7 cellular contexts compared by ENCODE assay signal in genomic region chr18:35415511-35416427, GRCh38. TPM values are rescaled to one million over a fixed set of nuclear protein-coding genes. Genes with fewer than 3 reads are reported as not detected.
DNase-seq lines count a peak whose midpoint lies in the region; ATAC-seq, FAIRE-seq and TF ChIP-seq lines count a peak whose summit lies in the region.

No MANE protein-coding gene starts in this region.

- POLR2A ChIA-PET in SK-N-SH (lab: Yijun Ruan, JAX) = no interaction called here

- H3K9me3 ChIP-seq in T-helper 17 cell (ENCODE audit: control insufficient read depth, low read length, poor library complexity, severe bottlenecking) (no peaks in the 10 kb centered on the region), mononuclear cell (ENCODE audit: low read depth, low read length) (no peaks in the 10 kb centered on the region), SK-N-SH (no peaks in the 10 kb centered on the region)

- peaks cover 15% of the 10 kb centered on the region for H3K4me1 Mint-ChIP-seq in T-helper 17 cell

- peaks cover 28% of the 10 kb centered on the region for H3K4me1 ChIP-seq in mononuclear cell (ENCODE audit: insufficient read depth, low read length)
- H3K4me1 ChIP-seq in SK-N-SH (ENCODE audit: control insufficient read depth in 1 of 2, insufficient read depth in 2 of 2, low read depth in 1 of 2, low read length in 1 of 2) = no peaks in the 10 kb centered on the region

- no peak overlapping the region for H3K4me2 ChIP-seq in SK-N-SH

- no peaks in the 10 kb centered on the region for H4K20me1 ChIP-seq in SK-N-SH (ENCODE audit: insufficient read depth)

- H3K79me2 ChIP-seq in SK-N-SH (ENCODE audit: insufficient read depth) = no peaks in the 10 kb centered on the region

- peak overlapping the region; percentile 43 for H3K4me3 Mint-ChIP-seq in T-helper 17 cell

- no peak for FAIRE-seq in frontal cortex (lab: Jason Lieb, UNC)

- H3K36me3 Mint-ChIP-seq in T-helper 17 cell (ENCODE audit: low read depth) = peaks cover 2% of the 10 kb centered on the region

- no peaks in the 10 kb centered on the region for H3K27me3 ChIP-seq in mononuclear cell (ENCODE audit: insufficient read depth, low read length)
- H3K27me3 ChIP-seq in SK-N-SH (ENCODE audit: insufficient read depth) = no peaks in the 10 kb centered on the region

- TF ChIP-seq EP300 in SK-N-SH (IDR thresholded peaks at IDR 0.05; ENCODE audit: borderline replicate concordance in 1 of 2, low read depth in 1 of 2, low read length in 1 of 2) = no peak

- peak overlapping the region; percentile 9 for H3K4me3 ChIP-seq in mononuclear cell (ENCODE audit: low read length)
- H3K4me3 ChIP-seq in SK-N-SH (ENCODE audit: low read depth in 2 of 2, low read length in 1 of 2) = no peak overlapping the region

- TF ChIP-seq CTCF in SK-N-SH (IDR thresholded peaks at IDR 0.05) = no peak

- H2AFZ ChIP-seq in SK-N-SH (ENCODE audit: low read depth) = no peak overlapping the region

- H3K27ac Mint-ChIP-seq in T-helper 17 cell = peak overlapping the region; percentile 30

- CTCF ChIA-PET in SK-N-SH (lab: Yijun Ruan, JAX) = interaction anchor here (1.0 kb wide), 1 partner anchor 10 kb away, joined by 3 read pairs; no protein-coding TSS in a partner anchor

- no peak overlapping the region for H3K9ac ChIP-seq in SK-N-SH

- peak; percentile 45 for ATAC-seq in GM18502 (IDR thresholded peaks at IDR 0.05; ENCODE audit: poor library complexity, unreplicated experiment)
- ATAC-seq in HG02884 (IDR thresholded peaks at IDR 0.05; ENCODE audit: unreplicated experiment) = peak; percentile 52
- no peak for ATAC-seq in T-helper 17 cell

- no peaks in the 10 kb centered on the region for H3F3A ChIP-seq in SK-N-SH (replicated peaks; ENCODE audit: insufficient read depth)

- H3K27me3 Mint-ChIP-seq in T-helper 17 cell = peaks cover 2% of the 10 kb centered on the region

- DNase-seq in T-helper 17 cell (no peak), frontal cortex (ENCODE audit: low spot score in 2 of 2) (no peak), SK-N-SH (no peak)
- no peak for DNase-seq in stimulated activated CD4-positive, alpha-beta T cell treated with anti-CD3 and anti-CD28 coated beads, Interleukin-4, amount 100 ng/mL, for 1 hour

- H3K27ac ChIP-seq in SK-N-SH (ENCODE audit: low read depth in 2 of 2, low read length in 1 of 2) = no peak overlapping the region

- 56% methylated on average over 8 of the region's 8 CpGs for WGBS in SK-N-SH (ENCODE audit: low lambda C conversion rate)

- no peak for TF ChIP-seq RAD21 in SK-N-SH (IDR thresholded peaks at IDR 0.05; ENCODE audit: low read length)

- no peaks in the 10 kb centered on the region for H3K9me2 ChIP-seq in SK-N-SH

- no peaks in the 10 kb centered on the region for H3K36me3 ChIP-seq in SK-N-SH (replicated peaks in 1 of 2; ENCODE audit: control insufficient read depth in 1 of 2, insufficient read depth in 2 of 2, low read length in 1 of 2)

TF ChIP-seq in SK-N-SH, 30 proteins besides CTCF, POLR2A, EP300 and RAD21:
- TF ChIP-seq RXRA (IDR thresholded peaks at IDR 0.05; ENCODE audit: borderline replicate concordance, low read depth) (no peak), RCOR1 (IDR thresholded peaks at IDR 0.05; ENCODE audit: low read length) (no peak), EZH2phosphoT487 (IDR thresholded peaks at IDR 0.05; ENCODE audit: borderline replicate concordance, low read depth) (no peak), GATA2 (CRISPR knock-in tag; IDR thresholded peaks at IDR 0.05) (no peak), MEF2A (IDR thresholded peaks at IDR 0.05; ENCODE audit: borderline replicate concordance, low read depth) (no peak), USF2 (IDR thresholded peaks at IDR 0.05; ENCODE audit: borderline replicate concordance, low read depth, low read length) (no peak), IRF3 (IDR thresholded peaks at IDR 0.05; ENCODE audit: low read depth, low read length) (no peak), USF1 (IDR thresholded peaks at IDR 0.05; ENCODE audit: borderline replicate concordance, low read depth) (no peak), GABPA (IDR thresholded peaks at IDR 0.05; ENCODE audit: low read depth) (no peak), MAX (IDR thresholded peaks at IDR 0.05; ENCODE audit: low read depth) (no peak), NFIC (IDR thresholded peaks at IDR 0.05; ENCODE audit: borderline replicate concordance) (no peak), SIN3A (IDR thresholded peaks at IDR 0.05; ENCODE audit: borderline replicate concordance, low read depth, low read length) (no peak), YY1 (IDR thresholded peaks at IDR 0.05; ENCODE audit: low read depth) (no peak), FOSL2 (IDR thresholded peaks at IDR 0.05; ENCODE audit: borderline replicate concordance, low read depth) (no peak), FOXJ3 (CRISPR knock-in tag; IDR thresholded peaks at IDR 0.05) (no peak), POLR2AphosphoS5 (IDR thresholded peaks at IDR 0.05; ENCODE audit: low read depth, low read length) (no peak), SMC3 (IDR thresholded peaks at IDR 0.05; ENCODE audit: low read depth, low read length) (no peak)

RNA-seq across cellular contexts. Expression of gene ZNF396, which starts 38.6 kb away (rescaled TPM):
- under 1 TPM; 0.26 to 0.30 TPM for total RNA-seq in T-helper 17 cell
- total RNA-seq in mononuclear cell = 0.52 TPM
- total RNA-seq in frontal cortex = 4.1 TPM
- polyA plus RNA-seq in SK-N-SH (2012; rRNA removed) = 0.41 and 0.76 TPM in 2 replicates
- polyA plus RNA-seq in SK-N-SH (2012; cell fraction: cytosol; rRNA removed) = 0.64 and 0.73 TPM in 2 replicates
- polyA plus RNA-seq in SK-N-SH (2012; cell fraction: nucleus; rRNA removed) = 1.3 TPM in 2 replicates
